ENCODE assay signal across 1 cellular context in the genomic region with DNA sequence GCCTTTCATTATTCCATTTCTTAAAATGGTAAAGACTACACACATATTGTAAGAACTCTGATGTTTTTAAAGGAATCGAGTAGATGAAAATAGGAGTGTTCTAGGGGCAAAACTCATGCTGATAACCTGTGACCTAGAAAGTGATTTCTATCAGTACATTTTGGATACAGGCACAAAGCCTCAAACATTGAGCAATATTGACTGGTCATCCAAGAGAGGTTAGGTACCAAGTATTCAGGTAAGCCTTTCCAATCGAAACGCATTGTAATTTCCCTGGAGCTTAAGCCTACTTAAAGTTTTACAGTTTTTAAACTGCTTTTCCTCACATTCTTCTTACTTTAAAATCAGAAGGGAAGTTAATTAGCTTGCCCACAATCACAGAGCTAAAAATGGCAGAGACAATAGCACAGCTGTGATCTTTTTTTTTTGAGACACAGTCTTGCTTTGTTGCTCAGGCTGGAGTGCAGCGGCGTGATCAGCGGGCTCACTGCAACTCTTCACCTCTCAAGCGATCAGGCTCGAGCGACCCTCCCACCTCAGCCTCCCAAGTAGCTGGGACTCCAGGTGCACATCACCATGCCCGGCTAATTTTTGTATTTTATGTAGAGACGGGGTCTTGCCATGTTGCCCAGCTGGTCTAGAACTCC.
TF ChIP-seq lines count a peak whose summit lies in the region.

No MANE protein-coding gene starts in this region.

TF ChIP-seq in GM23338, 12 proteins besides CTCF, POLR2A, EP300 and RAD21:
- TF ChIP-seq EZH2 (IDR thresholded peaks at IDR 0.05; ENCODE audit: low read depth, unreplicated experiment) (no peak), ZNF331 (CRISPR knock-in tag; IDR thresholded peaks at IDR 0.05; ENCODE audit: low read depth) (no peak), JUNB (IDR thresholded peaks at IDR 0.05; ENCODE audit: unreplicated experiment) (no peak), STAT1 (IDR thresholded peaks at IDR 0.05; ENCODE audit: unreplicated experiment) (no peak), EZH2phosphoT487 (IDR thresholded peaks at IDR 0.05; ENCODE audit: unreplicated experiment) (no peak), NANOG (IDR thresholded peaks at IDR 0.05; ENCODE audit: borderline replicate concordance) (no peak), POLR2AphosphoS5 (IDR thresholded peaks at IDR 0.05; ENCODE audit: low read depth) (no peak), ZNF114 (CRISPR knock-in tag; IDR thresholded peaks at IDR 0.05) (no peak), CREB1 (CRISPR knock-in tag; IDR thresholded peaks at IDR 0.05; ENCODE audit: low read depth) (no peak)
- TF ChIP-seq, protein P1, sequence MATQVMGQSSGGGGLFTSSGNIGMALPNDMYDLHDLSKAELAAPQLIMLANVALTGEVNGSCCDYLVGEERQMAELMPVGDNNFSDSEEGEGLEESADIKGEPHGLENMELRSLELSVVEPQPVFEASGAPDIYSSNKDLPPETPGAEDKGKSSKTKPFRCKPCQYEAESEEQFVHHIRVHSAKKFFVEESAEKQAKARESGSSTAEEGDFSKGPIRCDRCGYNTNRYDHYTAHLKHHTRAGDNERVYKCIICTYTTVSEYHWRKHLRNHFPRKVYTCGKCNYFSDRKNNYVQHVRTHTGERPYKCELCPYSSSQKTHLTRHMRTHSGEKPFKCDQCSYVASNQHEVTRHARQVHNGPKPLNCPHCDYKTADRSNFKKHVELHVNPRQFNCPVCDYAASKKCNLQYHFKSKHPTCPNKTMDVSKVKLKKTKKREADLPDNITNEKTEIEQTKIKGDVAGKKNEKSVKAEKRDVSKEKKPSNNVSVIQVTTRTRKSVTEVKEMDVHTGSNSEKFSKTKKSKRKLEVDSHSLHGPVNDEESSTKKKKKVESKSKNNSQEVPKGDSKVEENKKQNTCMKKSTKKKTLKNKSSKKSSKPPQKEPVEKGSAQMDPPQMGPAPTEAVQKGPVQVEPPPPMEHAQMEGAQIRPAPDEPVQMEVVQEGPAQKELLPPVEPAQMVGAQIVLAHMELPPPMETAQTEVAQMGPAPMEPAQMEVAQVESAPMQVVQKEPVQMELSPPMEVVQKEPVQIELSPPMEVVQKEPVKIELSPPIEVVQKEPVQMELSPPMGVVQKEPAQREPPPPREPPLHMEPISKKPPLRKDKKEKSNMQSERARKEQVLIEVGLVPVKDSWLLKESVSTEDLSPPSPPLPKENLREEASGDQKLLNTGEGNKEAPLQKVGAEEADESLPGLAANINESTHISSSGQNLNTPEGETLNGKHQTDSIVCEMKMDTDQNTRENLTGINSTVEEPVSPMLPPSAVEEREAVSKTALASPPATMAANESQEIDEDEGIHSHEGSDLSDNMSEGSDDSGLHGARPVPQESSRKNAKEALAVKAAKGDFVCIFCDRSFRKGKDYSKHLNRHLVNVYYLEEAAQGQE (IDR thresholded peaks at IDR 0.05; ENCODE audit: unreplicated experiment): no peak
- TF ChIP-seq, protein P2, sequence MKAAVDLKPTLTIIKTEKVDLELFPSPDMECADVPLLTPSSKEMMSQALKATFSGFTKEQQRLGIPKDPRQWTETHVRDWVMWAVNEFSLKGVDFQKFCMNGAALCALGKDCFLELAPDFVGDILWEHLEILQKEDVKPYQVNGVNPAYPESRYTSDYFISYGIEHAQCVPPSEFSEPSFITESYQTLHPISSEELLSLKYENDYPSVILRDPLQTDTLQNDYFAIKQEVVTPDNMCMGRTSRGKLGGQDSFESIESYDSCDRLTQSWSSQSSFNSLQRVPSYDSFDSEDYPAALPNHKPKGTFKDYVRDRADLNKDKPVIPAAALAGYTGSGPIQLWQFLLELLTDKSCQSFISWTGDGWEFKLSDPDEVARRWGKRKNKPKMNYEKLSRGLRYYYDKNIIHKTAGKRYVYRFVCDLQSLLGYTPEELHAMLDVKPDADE (IDR thresholded peaks at IDR 0.05): no peak
- TF ChIP-seq, protein P3, sequence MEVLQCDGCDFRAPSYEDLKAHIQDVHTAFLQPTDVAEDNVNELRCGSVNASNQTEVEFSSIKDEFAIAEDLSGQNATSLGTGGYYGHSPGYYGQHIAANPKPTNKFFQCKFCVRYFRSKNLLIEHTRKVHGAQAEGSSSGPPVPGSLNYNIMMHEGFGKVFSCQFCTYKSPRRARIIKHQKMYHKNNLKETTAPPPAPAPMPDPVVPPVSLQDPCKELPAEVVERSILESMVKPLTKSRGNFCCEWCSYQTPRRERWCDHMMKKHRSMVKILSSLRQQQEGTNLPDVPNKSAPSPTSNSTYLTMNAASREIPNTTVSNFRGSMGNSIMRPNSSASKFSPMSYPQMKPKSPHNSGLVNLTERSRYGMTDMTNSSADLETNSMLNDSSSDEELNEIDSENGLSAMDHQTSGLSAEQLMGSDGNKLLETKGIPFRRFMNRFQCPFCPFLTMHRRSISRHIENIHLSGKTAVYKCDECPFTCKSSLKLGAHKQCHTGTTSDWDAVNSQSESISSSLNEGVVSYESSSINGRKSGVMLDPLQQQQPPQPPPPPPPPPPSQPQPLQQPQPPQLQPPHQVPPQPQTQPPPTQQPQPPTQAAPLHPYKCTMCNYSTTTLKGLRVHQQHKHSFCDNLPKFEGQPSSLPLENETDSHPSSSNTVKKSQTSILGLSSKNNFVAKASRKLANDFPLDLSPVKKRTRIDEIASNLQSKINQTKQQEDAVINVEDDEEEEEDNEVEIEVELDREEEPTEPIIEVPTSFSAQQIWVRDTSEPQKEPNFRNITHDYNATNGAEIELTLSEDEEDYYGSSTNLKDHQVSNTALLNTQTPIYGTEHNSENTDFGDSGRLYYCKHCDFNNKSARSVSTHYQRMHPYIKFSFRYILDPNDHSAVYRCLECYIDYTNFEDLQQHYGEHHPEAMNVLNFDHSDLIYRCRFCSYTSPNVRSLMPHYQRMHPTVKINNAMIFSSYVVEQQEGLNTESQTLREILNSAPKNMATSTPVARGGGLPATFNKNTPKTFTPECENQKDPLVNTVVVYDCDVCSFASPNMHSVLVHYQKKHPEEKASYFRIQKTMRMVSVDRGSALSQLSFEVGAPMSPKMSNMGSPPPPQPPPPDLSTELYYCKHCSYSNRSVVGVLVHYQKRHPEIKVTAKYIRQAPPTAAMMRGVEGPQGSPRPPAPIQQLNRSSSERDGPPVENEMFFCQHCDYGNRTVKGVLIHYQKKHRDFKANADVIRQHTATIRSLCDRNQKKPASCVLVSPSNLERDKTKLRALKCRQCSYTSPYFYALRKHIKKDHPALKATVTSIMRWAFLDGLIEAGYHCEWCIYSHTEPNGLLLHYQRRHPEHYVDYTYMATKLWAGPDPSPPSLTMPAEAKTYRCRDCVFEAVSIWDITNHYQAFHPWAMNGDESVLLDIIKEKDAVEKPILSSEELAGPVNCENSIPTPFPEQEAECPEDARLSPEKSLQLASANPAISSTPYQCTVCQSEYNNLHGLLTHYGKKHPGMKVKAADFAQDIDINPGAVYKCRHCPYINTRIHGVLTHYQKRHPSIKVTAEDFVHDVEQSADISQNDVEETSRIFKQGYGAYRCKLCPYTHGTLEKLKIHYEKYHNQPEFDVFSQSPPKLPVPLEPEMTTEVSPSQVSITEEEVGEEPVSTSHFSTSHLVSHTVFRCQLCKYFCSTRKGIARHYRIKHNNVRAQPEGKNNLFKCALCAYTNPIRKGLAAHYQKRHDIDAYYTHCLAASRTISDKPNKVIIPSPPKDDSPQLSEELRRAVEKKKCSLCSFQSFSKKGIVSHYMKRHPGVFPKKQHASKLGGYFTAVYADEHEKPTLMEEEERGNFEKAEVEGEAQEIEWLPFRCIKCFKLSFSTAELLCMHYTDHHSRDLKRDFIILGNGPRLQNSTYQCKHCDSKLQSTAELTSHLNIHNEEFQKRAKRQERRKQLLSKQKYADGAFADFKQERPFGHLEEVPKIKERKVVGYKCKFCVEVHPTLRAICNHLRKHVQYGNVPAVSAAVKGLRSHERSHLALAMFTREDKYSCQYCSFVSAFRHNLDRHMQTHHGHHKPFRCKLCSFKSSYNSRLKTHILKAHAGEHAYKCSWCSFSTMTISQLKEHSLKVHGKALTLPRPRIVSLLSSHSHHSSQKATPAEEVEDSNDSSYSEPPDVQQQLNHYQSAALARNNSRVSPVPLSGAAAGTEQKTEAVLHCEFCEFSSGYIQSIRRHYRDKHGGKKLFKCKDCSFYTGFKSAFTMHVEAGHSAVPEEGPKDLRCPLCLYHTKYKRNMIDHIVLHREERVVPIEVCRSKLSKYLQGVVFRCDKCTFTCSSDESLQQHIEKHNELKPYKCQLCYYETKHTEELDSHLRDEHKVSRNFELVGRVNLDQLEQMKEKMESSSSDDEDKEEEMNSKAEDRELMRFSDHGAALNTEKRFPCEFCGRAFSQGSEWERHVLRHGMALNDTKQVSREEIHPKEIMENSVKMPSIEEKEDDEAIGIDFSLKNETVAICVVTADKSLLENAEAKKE (CRISPR knock-in tag; IDR thresholded peaks at IDR 0.05): no peak
